ENCODE assay signal across 13 cellular contexts in genomic region chr11:57069942-57070341, GRCh38.
"Had no signal": no experiment of that assay in that cellular context is flagged by ENCODE, and none has a peak within 500 bp of the region (broad histone marks: within the 10 kb centered on the region; RNA-seq: fewer than 3 reads in every experiment).

No MANE protein-coding gene starts in this region.

- H3K36me3 ChIP-seq: esophagus muscularis mucosa, lower lobe of right lung, prostate gland, spleen, suprapubic skin, upper lobe of left lung had no signal

- DNase-seq: activated CD4-positive, alpha-beta T cell treated with anti-CD3 and anti-CD28 coated beads, Interleukin-2, amount 10 ng/mL, durations not matched to agents 7 days and 5 days; activated CD8-positive, alpha-beta memory T cell treated with anti-CD3 and anti-CD28 coated beads, Interleukin-2, amount 50 U/mL, for 48 hours; activated gamma-delta T cell treated with Interleukin-2 at 50 U/mL for 16 hours; left colon; lower lobe of right lung; nephron progenitor cell; right cardiac atrium; spleen; T-helper 9 cell; upper lobe of left lung had no signal

- H3K27ac ChIP-seq: esophagus muscularis mucosa, lower lobe of right lung, prostate gland, spleen, suprapubic skin, upper lobe of left lung had no signal

- H3K27me3 ChIP-seq: esophagus muscularis mucosa, spleen, suprapubic skin, upper lobe of left lung had no signal

- H3K9me3 ChIP-seq: esophagus muscularis mucosa, lower lobe of right lung, prostate gland, suprapubic skin, upper lobe of left lung had no signal

- H3K4me3 ChIP-seq: esophagus muscularis mucosa, lower lobe of right lung, prostate gland, spleen, suprapubic skin, upper lobe of left lung had no signal

- H3K4me1 ChIP-seq: prostate gland had no signal
